ENCODE assay signal across 18 cellular contexts in genomic region chr5:143311955-143312354, GRCh38.
A peak's percentile ranks its signal among the peaks of the same experiment; 100 is the strongest.
DNase-seq lines count a peak whose midpoint lies in the region; ATAC-seq and TF ChIP-seq lines count a peak whose summit lies in the region.
"Had no signal": no experiment of that assay in that cellular context is flagged by ENCODE, and none has a peak within 500 bp of the region (broad histone marks: within the 10 kb centered on the region; RNA-seq: fewer than 3 reads in every experiment).

No MANE protein-coding gene starts in this region.

- H3K4me3 Mint-ChIP-seq in activated CD4-positive, alpha-beta T cell treated with anti-CD3 and anti-CD28 coated beads, Interleukin-2, amount 10 ng/mL, durations not matched to agents 24 days and 14 days: no peak overlapping the region
- H3K4me3 Mint-ChIP-seq: CD8-positive, alpha-beta memory T cell had no signal

- H3K79me2 ChIP-seq in fibroblast of lung (ENCODE audit: control insufficient read depth, insufficient read depth, low read length) (peaks cover 78% of the 10 kb centered on the region), smooth muscle cell (ENCODE audit: low read depth) (peaks cover 59% of the 10 kb centered on the region)

- ATAC-seq in RWPE2 (ENCODE audit: low read depth) (no peak), GM19467 (IDR thresholded peaks at IDR 0.05; ENCODE audit: unreplicated experiment) (no peak), GM21529 (IDR thresholded peaks at IDR 0.05; ENCODE audit: unreplicated experiment) (no peak)

- H3K4me1 Mint-ChIP-seq in activated CD4-positive, alpha-beta T cell treated with anti-CD3 and anti-CD28 coated beads, Interleukin-2, amount 10 ng/mL, durations not matched to agents 24 days and 14 days: peaks cover 29% of the 10 kb centered on the region

- H3K4me2 ChIP-seq in fibroblast of lung (ENCODE audit: extremely low read depth, insufficient read depth, low read length) (peak overlapping the region; percentile 40), smooth muscle cell (no peak overlapping the region)

- no peaks in the 10 kb centered on the region for H3K27me3 ChIP-seq in RWPE2 (ENCODE audit: insufficient read depth, poor library complexity, severe bottlenecking)
- no peaks in the 10 kb centered on the region for H3K27me3 ChIP-seq in fibroblast of lung (ENCODE audit: control insufficient read depth, insufficient read depth, low read length)
- no peaks in the 10 kb centered on the region for H3K27me3 ChIP-seq in smooth muscle cell (ENCODE audit: low read depth)
- H3K27me3 ChIP-seq: ascending aorta, transverse colon had no signal

- H2AFZ ChIP-seq in fibroblast of lung (ENCODE audit: low read length): no peak overlapping the region
- H2AFZ ChIP-seq in smooth muscle cell (ENCODE audit: low read depth): no peak overlapping the region

- peak overlapping the region; percentile 34 for H3K27ac Mint-ChIP-seq in activated CD4-positive, alpha-beta T cell treated with anti-CD3 and anti-CD28 coated beads, Interleukin-2, amount 10 ng/mL, durations not matched to agents 24 days and 14 days

- TF ChIP-seq CTCF in RWPE2 (IDR thresholded peaks at IDR 0.05; ENCODE audit: poor library complexity, severe bottlenecking) (no peak), fibroblast of lung (conservative IDR thresholded peaks at IDR 0.05 in 1 of 2, IDR thresholded peaks at IDR 0.05 in 1 of 2; ENCODE audit: low read depth in 1 of 2, low read length in 2 of 2) (no peak), smooth muscle cell (IDR thresholded peaks at IDR 0.05; ENCODE audit: borderline replicate concordance, insufficient read depth, poor library complexity, severe bottlenecking) (no peak)

- H3K4me3 ChIP-seq in RWPE2 (ENCODE audit: severe bottlenecking): no peak overlapping the region
- H3K4me3 ChIP-seq in fibroblast of lung (replicated peaks in 1 of 4; ENCODE audit: control extremely low read depth in 1 of 4, insufficient read depth in 1 of 4, low read depth in 3 of 4, low read length in 4 of 4): no peak overlapping the region
- H3K4me3 ChIP-seq in smooth muscle cell: no peak overlapping the region
- H3K4me3 ChIP-seq: ascending aorta, coronary artery, transverse colon had no signal

- H3K27ac ChIP-seq in RWPE2 (ENCODE audit: poor library complexity, severe bottlenecking) (peak overlapping the region; percentile 65), fibroblast of lung (ENCODE audit: insufficient read depth, low read length) (peak overlapping the region; percentile 87), smooth muscle cell (ENCODE audit: low read depth) (peak overlapping the region; percentile 98)
- H3K27ac ChIP-seq: 22Rv1, ascending aorta, coronary artery, transverse colon had no signal

- peaks cover 61% of the 10 kb centered on the region for H3K36me3 ChIP-seq in RWPE2 (ENCODE audit: low read depth)
- peaks cover 11% of the 10 kb centered on the region for H3K36me3 ChIP-seq in fibroblast of lung (ENCODE audit: control insufficient read depth, insufficient read depth, low read length)
- H3K36me3 ChIP-seq in smooth muscle cell (ENCODE audit: low read depth): peaks cover 22% of the 10 kb centered on the region

- H3F3A ChIP-seq in smooth muscle cell (ENCODE audit: low read depth): peaks cover 19% of the 10 kb centered on the region

- H3K9ac ChIP-seq in fibroblast of lung (ENCODE audit: insufficient read depth, low read length) (no peak overlapping the region), smooth muscle cell (ENCODE audit: low read depth) (no peak overlapping the region)

- no peaks in the 10 kb centered on the region for H3K9me3 ChIP-seq in RWPE2 (ENCODE audit: severe bottlenecking)
- no peaks in the 10 kb centered on the region for H3K9me3 ChIP-seq in fibroblast of lung (ENCODE audit: control insufficient read depth, insufficient read depth, low read depth, low read length)
- H3K9me3 ChIP-seq in smooth muscle cell (replicated peaks; ENCODE audit: low read depth): no peaks in the 10 kb centered on the region
- H3K9me3 ChIP-seq: ascending aorta, transverse colon had no signal

- peaks cover 65% of the 10 kb centered on the region for H3K4me1 ChIP-seq in RWPE2 (ENCODE audit: insufficient read depth, poor library complexity, severe bottlenecking)
- peaks cover 18% of the 10 kb centered on the region for H3K4me1 ChIP-seq in fibroblast of lung (ENCODE audit: control insufficient read depth, extremely low read depth, insufficient read depth, low read length)
- H3K4me1 ChIP-seq in smooth muscle cell (ENCODE audit: low read depth): peaks cover 28% of the 10 kb centered on the region

- H4K20me1 ChIP-seq in fibroblast of lung (ENCODE audit: control insufficient read depth, extremely low read depth, insufficient read depth, low read length) (no peaks in the 10 kb centered on the region), smooth muscle cell (ENCODE audit: low read depth) (no peaks in the 10 kb centered on the region)

- intact Hi-C loops in activated CD4-positive, alpha-beta T cell treated with anti-CD3 and anti-CD28 coated beads, Interleukin-2, amount 10 ng/mL, durations not matched to agents 24 days and 14 days (cut with micrococcal nuclease): loop anchor here (5.0 kb wide), 1 partner anchor 90 kb away; the partner anchor contains the start of gene NR3C1

- no peaks in the 10 kb centered on the region for H3K27me3 Mint-ChIP-seq in activated CD4-positive, alpha-beta T cell treated with anti-CD3 and anti-CD28 coated beads, Interleukin-2, amount 10 ng/mL, durations not matched to agents 24 days and 14 days
- H3K27me3 Mint-ChIP-seq: CD8-positive, alpha-beta memory T cell had no signal

- peaks cover 10% of the 10 kb centered on the region for H3K9me3 Mint-ChIP-seq in activated CD4-positive, alpha-beta T cell treated with anti-CD3 and anti-CD28 coated beads, Interleukin-2, amount 10 ng/mL, durations not matched to agents 24 days and 14 days

- peaks cover 64% of the 10 kb centered on the region for H3K36me3 Mint-ChIP-seq in activated CD4-positive, alpha-beta T cell treated with anti-CD3 and anti-CD28 coated beads, Interleukin-2, amount 10 ng/mL, durations not matched to agents 24 days and 14 days (ENCODE audit: low read depth)

- DNase-seq in activated CD4-positive, alpha-beta T cell treated with anti-CD3 and anti-CD28 coated beads, Interleukin-2, amount 10 ng/mL, durations not matched to agents 24 days and 14 days: no peak
- no peak for DNase-seq in activated CD4-positive, alpha-beta T cell treated with anti-CD3 and anti-CD28 coated beads, Interleukin-2, amount 50 U/mL, for 4 hours
- DNase-seq in RWPE2 (ENCODE audit: low spot score) (no peak), fibroblast of lung (ENCODE audit: low read depth in 2 of 2) (peak in 1 of 2 donors; percentile 36), smooth muscle cell (lab: John Stamatoyannopoulos, UW; ENCODE audit: unreplicated experiment) (no peak), NCI-H748 treated with DMSO at 0.1 percent for 48 hours (lab: John Stamatoyannopoulos, UW) (no peak)
- DNase-seq: CD8-positive, alpha-beta memory T cell; DND-41; hippocampal formation; NCI-H1092 treated with DMSO at 0.1 percent for 48 hours; RPMI8226; T-helper 1 cell; transverse colon had no signal

- 84% methylated on average over 1 of the region's 1 CpG for WGBS in smooth muscle cell (ENCODE audit: low lambda C conversion rate)
